ENCODE assay signal across 10 cellular contexts in genomic region chr2:42959148-42959992, GRCh38.
DNase-seq lines count a peak whose midpoint lies in the region; ATAC-seq and TF ChIP-seq lines count a peak whose summit lies in the region.
"Had no signal": no experiment of that assay in that cellular context is flagged by ENCODE, and none has a peak within 500 bp of the region (broad histone marks: within the 10 kb centered on the region; RNA-seq: fewer than 3 reads in every experiment).

No MANE protein-coding gene starts in this region.

- H2BK5ac ChIP-seq in H9 (ENCODE audit: insufficient read length, low read length) = no peak overlapping the region

- H3K4me3 ChIP-seq in body of pancreas = no peak overlapping the region
- no peak overlapping the region for H3K4me3 ChIP-seq in spleen
- no peak overlapping the region for H3K4me3 ChIP-seq in OCI-LY7 (ENCODE audit: low read depth, low read length, poor library complexity, severe bottlenecking)

- ATAC-seq in body of pancreas (peak; percentile 40), left lobe of liver (peak; percentile 66), HG02870 (IDR thresholded peaks at IDR 0.05; ENCODE audit: unreplicated experiment) (no peak)
- no peak for ATAC-seq in activated T-cell treated with anti-CD3 and anti-CD28 coated beads, Interleukin-2, amount 50 U/mL, for 4 hours
- ATAC-seq: effector memory CD8-positive, alpha-beta T cell had no signal

- BruUV-seq in OCI-LY7 (replicated peaks; lab: Mats Ljungman, UMichigan) = no TSS peak

- no peak overlapping the region for H3K4ac ChIP-seq in H9 (ENCODE audit: low read depth, low read length)

- no peak overlapping the region for H2AFZ ChIP-seq in H9 (ENCODE audit: low read length)
- H2AFZ ChIP-seq in OCI-LY7 (ENCODE audit: low read length) = no peak overlapping the region

- H2AK5ac ChIP-seq in H9 (ENCODE audit: insufficient read length, low read length) = no peak overlapping the region

- no peak overlapping the region for H2BK20ac ChIP-seq in H9 (ENCODE audit: low read depth, low read length, poor library complexity, severe bottlenecking)

- DNase-seq in H9 (no peak), body of pancreas (peak in 1 of 4 donors; percentile 43), left lobe of liver (ENCODE audit: low spot score) (peak; percentile 80), spleen (no peak), OCI-LY7 (ENCODE audit: low spot score) (no peak)
- no peak for DNase-seq in activated CD4-positive, alpha-beta memory T cell treated with anti-CD3 and anti-CD28 coated beads, Interleukin-2, amount 10 ng/mL, durations not matched to agents 7 days and 5 days
- no peak for DNase-seq in activated T-cell treated with anti-CD3 and anti-CD28 coated beads, Interleukin-2, amount 50 U/mL, for 4 hours
- DNase-seq: effector memory CD8-positive, alpha-beta T cell; NCI-H187 had no signal

- no peak overlapping the region for H2BK15ac ChIP-seq in H9 (ENCODE audit: low read depth, low read length)

- H3K4me2 ChIP-seq in H9 (ENCODE audit: insufficient read depth, insufficient read length, low read length) (no peak overlapping the region), OCI-LY7 (ENCODE audit: low read length) (no peak overlapping the region)

- intact Hi-C loops in body of pancreas (cut with DNase I) (no loop called here), spleen (cut with DNase I; ENCODE audit: low total_unique reads) (no loop called here), OCI-LY7 (cut with micrococcal nuclease; ENCODE audit: unreplicated experiment) (no loop called here)

- no peaks in the 10 kb centered on the region for H3K9me3 Mint-ChIP-seq in H9
- H3K9me3 Mint-ChIP-seq in activated CD4-positive, alpha-beta memory T cell treated with anti-CD3 and anti-CD28 coated beads, Interleukin-2, amount 10 ng/mL, durations not matched to agents 7 days and 5 days = no peaks in the 10 kb centered on the region
- no peaks in the 10 kb centered on the region for H3K9me3 Mint-ChIP-seq in activated T-cell treated with anti-CD3 and anti-CD28 coated beads, Interleukin-2, amount 50 U/mL, for 4 hours
- H3K9me3 Mint-ChIP-seq: effector memory CD8-positive, alpha-beta T cell had no signal

- H4K5ac ChIP-seq in H9 (ENCODE audit: insufficient read length, low read depth, low read length) = no peak overlapping the region

- no CpG with 5 or more reads among the region's 9 CpGs for WGBS in H9 (ENCODE audit: extremely low coverage, insufficient read length, low lambda C conversion rate)
- WGBS in body of pancreas, 2 donors = 52 to 61% methylated on average over 9 of the region's 9 CpGs
- 40 to 55% (median 44%) methylated on average over 9 of the region's 9 CpGs for WGBS in spleen, 5 donors

- H3K27ac ChIP-seq in H9 (ENCODE audit: insufficient read length, low read depth, low read length) (no peak overlapping the region), body of pancreas (peak overlapping the region in 2 of 4 donors; percentile 57 to 61), spleen (peak overlapping the region in 5 of 8 donors; percentile 5 to 50 (median 35)), OCI-LY7 (ENCODE audit: low read depth, low read length, poor library complexity, severe bottlenecking) (no peak overlapping the region)

- no peak overlapping the region for H4K91ac ChIP-seq in H9 (ENCODE audit: insufficient read length, low read depth, low read length)

- H3K4me1 Mint-ChIP-seq in H9 = peaks cover 61 to 64% of the 10 kb centered on the region in 2 experiments
- no peaks in the 10 kb centered on the region for H3K4me1 Mint-ChIP-seq in activated CD4-positive, alpha-beta memory T cell treated with anti-CD3 and anti-CD28 coated beads, Interleukin-2, amount 10 ng/mL, durations not matched to agents 7 days and 5 days
- H3K4me1 Mint-ChIP-seq in activated T-cell treated with anti-CD3 and anti-CD28 coated beads, Interleukin-2, amount 50 U/mL, for 4 hours (ENCODE audit: low read depth) = peaks cover 9% of the 10 kb centered on the region

- H3K27me3 Mint-ChIP-seq in H9 (ENCODE audit: low read depth) = peaks cover 9% of the 10 kb centered on the region
- H3K27me3 Mint-ChIP-seq in activated CD4-positive, alpha-beta memory T cell treated with anti-CD3 and anti-CD28 coated beads, Interleukin-2, amount 10 ng/mL, durations not matched to agents 7 days and 5 days = peaks cover 9% of the 10 kb centered on the region
- H3K27me3 Mint-ChIP-seq in activated T-cell treated with anti-CD3 and anti-CD28 coated beads, Interleukin-2, amount 50 U/mL, for 4 hours (ENCODE audit: low read depth) = peaks cover 8% of the 10 kb centered on the region

- H3K14ac ChIP-seq in H9 (ENCODE audit: insufficient read depth, low read length) = no peak overlapping the region

- no peak overlapping the region for H3K56ac ChIP-seq in H9 (ENCODE audit: insufficient read length, low read depth, low read length)

- no peaks in the 10 kb centered on the region for H3K36me3 Mint-ChIP-seq in H9 (ENCODE audit: insufficient read depth in 1 of 3, low read depth in 3 of 3)
- H3K36me3 Mint-ChIP-seq in activated CD4-positive, alpha-beta memory T cell treated with anti-CD3 and anti-CD28 coated beads, Interleukin-2, amount 10 ng/mL, durations not matched to agents 7 days and 5 days (ENCODE audit: low read depth) = no peaks in the 10 kb centered on the region
- no peaks in the 10 kb centered on the region for H3K36me3 Mint-ChIP-seq in activated T-cell treated with anti-CD3 and anti-CD28 coated beads, Interleukin-2, amount 50 U/mL, for 4 hours (ENCODE audit: insufficient read depth)

- no peak overlapping the region for H2BK12ac ChIP-seq in H9 (ENCODE audit: insufficient read length, low read depth, low read length)

- H3K9ac ChIP-seq in H9 (ENCODE audit: extremely low read depth, insufficient read length, low read length) = no peak overlapping the region

- H3K79me1 ChIP-seq in H9 (ENCODE audit: insufficient read depth, low read depth, low read length, poor library complexity, severe bottlenecking) = no peaks in the 10 kb centered on the region

- no peak overlapping the region for H3K18ac ChIP-seq in H9 (ENCODE audit: insufficient read length, low read depth, low read length)

- H3K79me2 ChIP-seq in H9 (ENCODE audit: insufficient read depth, low read length) = no peaks in the 10 kb centered on the region
- H3K79me2 ChIP-seq in OCI-LY7 (ENCODE audit: insufficient read depth, low read depth, low read length) = no peaks in the 10 kb centered on the region

- H3K9me2 ChIP-seq in OCI-LY7 (ENCODE audit: insufficient read depth, low read length) = no peaks in the 10 kb centered on the region

- H3K9me3 ChIP-seq in H9 (ENCODE audit: control insufficient read depth, low read depth, low read length) (no peaks in the 10 kb centered on the region), body of pancreas (no peaks in the 10 kb centered on the region), spleen (no peaks in the 10 kb centered on the region), OCI-LY7 (ENCODE audit: low read length) (no peaks in the 10 kb centered on the region)

- H3K4me1 ChIP-seq in H9 (ENCODE audit: insufficient read depth, low read length) = peaks cover 5% of the 10 kb centered on the region; the same call in 1 of the 2 replicates
- peaks cover 20% of the 10 kb centered on the region for H3K4me1 ChIP-seq in body of pancreas
- H3K4me1 ChIP-seq in spleen = peaks cover 13 to 61% (median 46%) of the 10 kb centered on the region in 6 donors
- H3K4me1 ChIP-seq in OCI-LY7 (ENCODE audit: insufficient read depth, low read length, poor library complexity, severe bottlenecking) = peaks cover 41% of the 10 kb centered on the region

- H2BK120ac ChIP-seq in H9 (ENCODE audit: low read depth, low read length, poor library complexity, severe bottlenecking) = no peak overlapping the region

- H3K4me3 Mint-ChIP-seq in H9 = no peak overlapping the region; a peak in 1 of 5 replicates
- H3K4me3 Mint-ChIP-seq in activated CD4-positive, alpha-beta memory T cell treated with anti-CD3 and anti-CD28 coated beads, Interleukin-2, amount 10 ng/mL, durations not matched to agents 7 days and 5 days = no peak overlapping the region
- H3K4me3 Mint-ChIP-seq in activated T-cell treated with anti-CD3 and anti-CD28 coated beads, Interleukin-2, amount 50 U/mL, for 4 hours = no peak overlapping the region
- H3K4me3 Mint-ChIP-seq: effector memory CD8-positive, alpha-beta T cell had no signal

- CTCF ChIA-PET in activated CD4-positive, alpha-beta memory T cell treated with anti-CD3 and anti-CD28 coated beads, Interleukin-2, amount 10 ng/mL, durations not matched to agents 7 days and 5 days (lab: Charles Lee) = no interaction called here
- CTCF ChIA-PET in OCI-LY7 (lab: Charles Lee; ENCODE audit: unreplicated experiment) = no interaction called here

- H4K8ac ChIP-seq in H9 (replicated peaks; ENCODE audit: insufficient read length, low read depth, low read length) = no peak overlapping the region

- TF ChIP-seq CTCF in H9 (conservative IDR thresholded peaks at IDR 0.05) (no peak), body of pancreas (IDR thresholded peaks at IDR 0.05) (no peak), spleen (IDR thresholded peaks at IDR 0.05 in 8 of 11, conservative IDR thresholded peaks at IDR 0.05 in 3 of 11) (no peak), OCI-LY7 (conservative IDR thresholded peaks at IDR 0.05; ENCODE audit: low read length) (no peak)

- no peaks in the 10 kb centered on the region for H3K36me3 ChIP-seq in body of pancreas (replicated peaks in 1 of 2; ENCODE audit: insufficient read depth in 1 of 2, low read depth in 2 of 2)
- H3K36me3 ChIP-seq in spleen = no peaks in the 10 kb centered on the region
- no peaks in the 10 kb centered on the region for H3K36me3 ChIP-seq in OCI-LY7 (ENCODE audit: insufficient read depth, low read length)

- POLR2A ChIA-PET in activated CD4-positive, alpha-beta memory T cell treated with anti-CD3 and anti-CD28 coated beads, Interleukin-2, amount 10 ng/mL, durations not matched to agents 7 days and 5 days (lab: Charles Lee) = no interaction called here
- POLR2A ChIA-PET in OCI-LY7 (lab: Charles Lee) = interaction anchor here (0.6 kb wide), 1 partner anchor 434 kb away, joined by 4 read pairs; no protein-coding TSS in a partner anchor

- no peaks in the 10 kb centered on the region for H3K27me3 ChIP-seq in H9 (ENCODE audit: insufficient read depth, low read length)
- H3K27me3 ChIP-seq in body of pancreas = no peaks in the 10 kb centered on the region
- H3K27me3 ChIP-seq in spleen (replicated peaks in 1 of 7) = peaks cover 0 to 8% (median 0%) of the 10 kb centered on the region in 7 donors

- peak overlapping the region in 2 of 3 experiments; percentile 53 to 62; a peak in 3 of 7 replicates for H3K27ac Mint-ChIP-seq in H9
- no peak overlapping the region for H3K27ac Mint-ChIP-seq in activated CD4-positive, alpha-beta memory T cell treated with anti-CD3 and anti-CD28 coated beads, Interleukin-2, amount 10 ng/mL, durations not matched to agents 7 days and 5 days

- TF ChIP-seq POLR2A in body of pancreas (IDR thresholded peaks at IDR 0.05) (no peak), spleen (IDR thresholded peaks at IDR 0.05) (no peak)

- H3K23ac ChIP-seq in H9 (ENCODE audit: insufficient read length, low read depth, low read length) = no peak overlapping the region

- H4K20me1 ChIP-seq in H9 (ENCODE audit: control insufficient read depth, insufficient read depth, insufficient read length) (no peaks in the 10 kb centered on the region), OCI-LY7 (ENCODE audit: insufficient read depth, low read length) (no peaks in the 10 kb centered on the region)

- no peaks in the 10 kb centered on the region for H3K23me2 ChIP-seq in H9 (ENCODE audit: insufficient read length, low read depth, low read length, poor library complexity, severe bottlenecking)

- H3T11ph ChIP-seq in H9 (ENCODE audit: low read length) = no peak overlapping the region

Comparison
In these comparisons a context has a peak if more than half of its experiments do, and no peak if none do; other contexts are left out.
1. H3K27ac ChIP-seq: peak in spleen (5 of 8); none in H9 (single experiment) and OCI-LY7 (single experiment).
2. ATAC-seq: peak in body of pancreas (single experiment) and left lobe of liver (single experiment); none in HG02870 (single experiment) and activated T-cell treated with anti-CD3 and anti-CD28 coated beads, Interleukin-2, amount 50 U/mL, for 4 hours (0 of 2).